Comparison of ENCODE assay signal across 9 cellular contexts in genomic region chr6:125114248-125114858, GRCh38. TPM values are rescaled to one million over a fixed set of nuclear protein-coding genes. Genes with fewer than 3 reads are reported as not detected.
DNase-seq lines count a peak whose midpoint lies in the region; ATAC-seq, FAIRE-seq and TF ChIP-seq lines count a peak whose summit lies in the region.
"Had no signal": no experiment of that assay in that cellular context is flagged by ENCODE, and none has a peak within 500 bp of the region (broad histone marks: within the 10 kb centered on the region; RNA-seq: fewer than 3 reads in every experiment).

No MANE protein-coding gene starts in this region.

- ATAC-seq in HG02571 (IDR thresholded peaks at IDR 0.05; ENCODE audit: unreplicated experiment), result no peak
- ATAC-seq: effector memory CD8-positive, alpha-beta T cell had no signal

- no peaks in the 10 kb centered on the region for H3K27me3 ChIP-seq in AG04450 (ENCODE audit: control insufficient read depth, insufficient read depth, low read length)
- H3K27me3 ChIP-seq in uterus, result no peaks in the 10 kb centered on the region

- DNase-seq in AG04450 (ENCODE audit: low read depth, low spot score) (no peak), GM18507 (ENCODE audit: extremely low spot score, insufficient read length, low read depth) (no peak), MV-4-11 (lab: John Stamatoyannopoulos, UW) (peak; percentile 14), T follicular helper cell (ENCODE audit: low read depth) (peak; percentile 18), dedifferentiated amniotic fluid mesenchymal stem cell (ENCODE audit: extremely low spot score) (peak; percentile 72), midbrain (lab: John Stamatoyannopoulos, UW) (peak; percentile 69), uterus (peak; percentile 28 to 60)

- H3K4me1 ChIP-seq in uterus, result no peaks in the 10 kb centered on the region

- H3K27ac ChIP-seq in AG04450 (ENCODE audit: low read depth, low read length) (no peak overlapping the region), uterus (no peak overlapping the region)

- FAIRE-seq in GM18507 (lab: Jason Lieb, UNC), result peak; percentile 42

- H3K4me3 ChIP-seq in AG04450 (ENCODE audit: low read depth, low read length), result no peak overlapping the region
- no peak overlapping the region for H3K4me3 ChIP-seq in uterus

- H3K9me3 ChIP-seq in AG04450 (ENCODE audit: control insufficient read depth, insufficient read depth, low read length), result peaks cover 12% of the 10 kb centered on the region
- H3K9me3 ChIP-seq in uterus, result peaks cover 0 to 5% of the 10 kb centered on the region in 2 donors

- no peak for TF ChIP-seq POLR2A in uterus (IDR thresholded peaks at IDR 0.05)

- POLR2A ChIA-PET in AG04450 (lab: Yijun Ruan, JAX), result interaction anchor here (1.0 kb wide), 1 partner anchor 153 kb away, joined by 4 read pairs; no protein-coding TSS in a partner anchor

- H3K36me3 ChIP-seq in uterus, result no peaks in the 10 kb centered on the region

- CTCF ChIA-PET in AG04450 (lab: Charles Lee), result interaction anchor here (0.5 to 5.1 kb wide), 61 partner anchors 9 to 275 kb away, joined by 3 to 178 read pairs (median 5); partner anchors contain the start of gene RNF217

- TF ChIP-seq CTCF in AG04450 (IDR thresholded peaks at IDR 0.05; ENCODE audit: low read depth, low read length) (peak; percentile 89), uterus (IDR thresholded peaks at IDR 0.05) (peak; percentile 69 to 88 (median 81))

- intact Hi-C loops in uterus (cut with DNase I; ENCODE audit: low total_unique reads), result loop anchor here (5.0 kb wide), 1 partner anchor 237 kb away; no protein-coding TSS in a partner anchor

RNA-seq across cellular contexts. Expression of gene TPD52L1, which starts 39.2 kb away (rescaled TPM):
- 10.9 and 11.1 TPM in 2 replicates for polyA plus RNA-seq in AG04450 (2011; rRNA removed)
- 4.3 and 4.5 TPM in 2 replicates for polyA minus RNA-seq in AG04450 (2011; rRNA and poly(A)+ RNA removed)
- total RNA-seq in uterus, result 10 to 100 TPM; 22.2 to 77.6 (median 37.7) TPM

Comparison
In these comparisons a context has a peak if more than half of its experiments do, and no peak if none do; other contexts are left out.
1. DNase-seq: peak in MV-4-11 (single experiment), T follicular helper cell (single experiment), dedifferentiated amniotic fluid mesenchymal stem cell (single experiment), midbrain (single experiment) and uterus (2 of 2); none in AG04450 (single experiment) and GM18507 (single experiment).